In genomic region chr4:122584517-122584916, GRCh38 we compare ENCODE assay signal across 8 cellular contexts. TPM values are rescaled to one million over a fixed set of nuclear protein-coding genes. Genes with fewer than 3 reads are reported as not detected.
A peak's percentile ranks its signal among the peaks of the same experiment; 100 is the strongest.
DNase-seq lines count a peak whose midpoint lies in the region; ATAC-seq, FAIRE-seq and TF ChIP-seq lines count a peak whose summit lies in the region.

No MANE protein-coding gene starts in this region.

- no peak for FAIRE-seq in RCC 7860 (lab: Jason Lieb, UNC)

- DNase-seq in AG09309 (ENCODE audit: low read depth) (peak; percentile 64), RCC 7860 (ENCODE audit: low spot score) (peak; percentile 25), fibroblast of villous mesenchyme (ENCODE audit: low read depth) (peak; percentile 85), endodermal cell (no peak), NCI-H774 (lab: John Stamatoyannopoulos, UW) (no peak)

- no peaks in the 10 kb centered on the region for H3K27me3 ChIP-seq in endodermal cell (ENCODE audit: control insufficient read depth, insufficient read depth, low read length, poor library complexity, severe bottlenecking)

- TF ChIP-seq CTCF in AG09309 (IDR thresholded peaks at IDR 0.05; ENCODE audit: control insufficient read depth, insufficient read depth, low read depth, low read length, missing control alignments), result no peak
- TF ChIP-seq CTCF in fibroblast of villous mesenchyme (IDR thresholded peaks at IDR 0.05; ENCODE audit: insufficient read depth, low read depth, low read length), result no peak
- no peak for TF ChIP-seq CTCF in endodermal cell (conservative IDR thresholded peaks at IDR 0.05)

- H3K9me3 ChIP-seq in endodermal cell (ENCODE audit: control insufficient read depth, low read length), result no peaks in the 10 kb centered on the region

- no peaks in the 10 kb centered on the region for H3K36me3 Mint-ChIP-seq in endodermal cell (ENCODE audit: low read depth)

- H3K4me1 ChIP-seq in endodermal cell (ENCODE audit: control insufficient read depth, insufficient read depth, low read length), result no peaks in the 10 kb centered on the region

- H3K4me3 ChIP-seq in AG09309 (ENCODE audit: control insufficient read depth, low read depth, low read length) (no peak overlapping the region), fibroblast of villous mesenchyme (ENCODE audit: low read depth, low read length) (no peak overlapping the region), endodermal cell (ENCODE audit: low read length) (no peak overlapping the region)

- no peaks in the 10 kb centered on the region for H3K4me1 Mint-ChIP-seq in endodermal cell

- no peak overlapping the region for H3K27ac Mint-ChIP-seq in endodermal cell

- no peak overlapping the region for H3K9ac ChIP-seq in endodermal cell (ENCODE audit: extremely low read depth, low read length, poor library complexity, severe bottlenecking)

- H3K36me3 ChIP-seq in endodermal cell (ENCODE audit: control insufficient read depth, insufficient read depth, low read length), result no peaks in the 10 kb centered on the region

- 94 to 100% methylated on average over 1 of the region's 1 CpG for WGBS in endodermal cell (ENCODE audit: insufficient coverage in 1 of 2, insufficient read length in 1 of 2), 2 experiments

- no peak overlapping the region for H3K4me3 Mint-ChIP-seq in endodermal cell

- no peaks in the 10 kb centered on the region for H3K27me3 Mint-ChIP-seq in endodermal cell (ENCODE audit: insufficient read depth)

- no peaks in the 10 kb centered on the region for H3K9me3 Mint-ChIP-seq in endodermal cell

- ATAC-seq in GM21737 (IDR thresholded peaks at IDR 0.05; ENCODE audit: unreplicated experiment), result peak; percentile 63
- no peak for ATAC-seq in GM18861 (IDR thresholded peaks at IDR 0.05; ENCODE audit: unreplicated experiment)
- no peak for ATAC-seq in HG02588 (IDR thresholded peaks at IDR 0.05; ENCODE audit: unreplicated experiment)

- H3K27ac ChIP-seq in endodermal cell (ENCODE audit: low read depth, low read length), result no peak overlapping the region

RNA-seq across cellular contexts. Expression of gene IL21, which starts 36.3 kb away (rescaled TPM):
- total RNA-seq in fibroblast of villous mesenchyme (not detected in 2 replicates), endodermal cell (not detected)
- polyA plus RNA-seq in endodermal cell (2013, experiment 1 of 2), result not detected
- polyA plus RNA-seq in endodermal cell (2013, experiment 2 of 2), result not detected

Comparison
In these comparisons a context has a peak if more than half of its experiments do, and no peak if none do; other contexts are left out.
1. DNase-seq: peak in AG09309 (single experiment), RCC 7860 (single experiment) and fibroblast of villous mesenchyme (single experiment); none in endodermal cell (single experiment) and NCI-H774 (single experiment).